Comparison of ENCODE assay signal across 8 cellular contexts in the genomic region with DNA sequence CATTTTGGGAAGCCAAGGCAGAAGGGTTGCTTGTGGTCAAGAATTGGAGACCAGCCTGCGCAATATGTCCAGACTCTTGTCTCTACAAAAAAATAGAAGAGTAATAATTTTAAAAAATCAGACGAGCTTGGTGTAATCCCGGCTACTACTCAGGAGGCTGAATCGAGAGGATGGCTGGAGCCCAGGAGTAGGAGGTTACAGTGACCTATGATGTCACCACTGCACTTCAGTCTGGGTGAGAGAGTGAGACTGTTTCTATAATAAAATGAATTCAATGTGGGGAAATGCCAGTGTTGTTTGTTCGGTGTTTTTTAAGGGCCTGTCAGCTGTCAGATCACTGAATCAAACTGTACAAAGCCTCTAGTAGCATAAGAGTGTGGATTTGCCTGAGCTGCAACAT. TPM values are rescaled to one million over a fixed set of nuclear protein-coding genes. Genes with fewer than 3 reads are reported as not detected.
A peak's percentile ranks its signal among the peaks of the same experiment; 100 is the strongest.
DNase-seq lines count a peak whose midpoint lies in the region; ATAC-seq and TF ChIP-seq lines count a peak whose summit lies in the region.

No MANE protein-coding gene starts in this region.

- intact Hi-C loops in Caco-2 (cut with micrococcal nuclease; ENCODE audit: unreplicated experiment): no loop called here

- no TSS peak for BruUV-seq in Caco-2 (replicated peaks; lab: Mats Ljungman, UMichigan)

- no peaks in the 10 kb centered on the region for H3K9me3 ChIP-seq in Caco-2

- H3K27me3 ChIP-seq in Caco-2 (replicated peaks; ENCODE audit: control insufficient read depth, insufficient read depth, low read length): no peaks in the 10 kb centered on the region

- H3K4me3 ChIP-seq in Caco-2 (ENCODE audit: low read depth, low read length) (no peak overlapping the region), choroid plexus epithelial cell (ENCODE audit: low read depth, low read length) (no peak overlapping the region)

- H3K9me3 Mint-ChIP-seq in Caco-2 (ENCODE audit: unreplicated experiment) (no peaks in the 10 kb centered on the region), nephron (peaks cover 6% of the 10 kb centered on the region)

- DNase-seq in Caco-2: no peak
- peak; percentile 15 for DNase-seq in NCI-H2227 (lab: John Stamatoyannopoulos, UW; ENCODE audit: unreplicated experiment)
- peak; percentile 53 for DNase-seq in choroid plexus epithelial cell (ENCODE audit: low read depth)
- DNase-seq in Ammon's horn (ENCODE audit: low spot score): no peak
- no peak for DNase-seq in NCI-H2171 treated with DMSO at 0.1 percent for 48 hours (lab: John Stamatoyannopoulos, UW)
- no peak for DNase-seq in stimulated activated naive CD4-positive, alpha-beta T cell treated with Interleukin-2 at 50 U/mL for 16 hours (lab: John Stamatoyannopoulos, UW)

- H3K27ac Mint-ChIP-seq in Caco-2 (ENCODE audit: unreplicated experiment) (no peak overlapping the region), nephron (peak overlapping the region; percentile 92 to 97 (median 96))

- CTCF ChIA-PET in Caco-2 (lab: Charles Lee): no interaction called here

- no peaks in the 10 kb centered on the region for H3K36me3 Mint-ChIP-seq in Caco-2 (ENCODE audit: insufficient read depth, unreplicated experiment)
- H3K36me3 Mint-ChIP-seq in nephron (ENCODE audit: low read depth): peaks cover 6% of the 10 kb centered on the region

- H3K4me3 Mint-ChIP-seq in Caco-2 (ENCODE audit: unreplicated experiment) (peak overlapping the region; percentile 87), nephron (peak overlapping the region; percentile 87 to 92 (median 91))

- TF ChIP-seq CTCF in Caco-2 (IDR thresholded peaks at IDR 0.05; ENCODE audit: insufficient read depth in 1 of 2, low read depth in 1 of 2, low read length in 1 of 2, severe bottlenecking in 1 of 2, unreplicated experiment in 1 of 2) (no peak), choroid plexus epithelial cell (conservative IDR thresholded peaks at IDR 0.05; ENCODE audit: low read depth, low read length) (no peak), nephron (IDR thresholded peaks at IDR 0.05; ENCODE audit: unreplicated experiment in 3 of 3) (no peak)

- H3K4me1 ChIP-seq in Caco-2: peaks cover 17% of the 10 kb centered on the region

- ATAC-seq in HG03354 (IDR thresholded peaks at IDR 0.05; ENCODE audit: poor library complexity, severe bottlenecking, unreplicated experiment): no peak

- H3K4me1 Mint-ChIP-seq in Caco-2 (ENCODE audit: low read depth, unreplicated experiment): peaks cover 17% of the 10 kb centered on the region
- H3K4me1 Mint-ChIP-seq in nephron: peaks cover 42% of the 10 kb centered on the region

- POLR2A ChIA-PET in Caco-2 (lab: Charles Lee): interaction anchor here (0.7 to 1.0 kb wide), 2 partner anchors 10 to 15 kb away, joined by 3 to 7 read pairs; no protein-coding TSS in a partner anchor

- H3K27me3 Mint-ChIP-seq in Caco-2 (ENCODE audit: insufficient read depth, unreplicated experiment): peaks cover 3% of the 10 kb centered on the region
- no peaks in the 10 kb centered on the region for H3K27me3 Mint-ChIP-seq in nephron (ENCODE audit: low read depth)

- no peaks in the 10 kb centered on the region for H3K36me3 ChIP-seq in Caco-2 (ENCODE audit: control insufficient read depth, insufficient read depth, low read length)

RNA-seq across cellular contexts. Expression of a gene that starts 1.2 kb away (rescaled TPM):
- 26.0 and 31.8 TPM in 2 replicates for total RNA-seq in Caco-2 (2022)

RNA-seq across cellular contexts. Expression of a gene that starts 36.3 kb away (rescaled TPM):
- total RNA-seq in Caco-2 (2022): 15.4 and 20.1 TPM in 2 replicates

Comparison
In these comparisons a context has a peak if more than half of its experiments do, and no peak if none do; other contexts are left out.
1. DNase-seq: peak in NCI-H2227 (single experiment) and choroid plexus epithelial cell (single experiment); none in Caco-2 (0 of 2), Ammon's horn (single experiment), NCI-H2171 treated with DMSO at 0.1 percent for 48 hours (single experiment) and stimulated activated naive CD4-positive, alpha-beta T cell treated with Interleukin-2 at 50 U/mL for 16 hours (single experiment).